Comparison of ENCODE assay signal across 27 cellular contexts in the genomic region with DNA sequence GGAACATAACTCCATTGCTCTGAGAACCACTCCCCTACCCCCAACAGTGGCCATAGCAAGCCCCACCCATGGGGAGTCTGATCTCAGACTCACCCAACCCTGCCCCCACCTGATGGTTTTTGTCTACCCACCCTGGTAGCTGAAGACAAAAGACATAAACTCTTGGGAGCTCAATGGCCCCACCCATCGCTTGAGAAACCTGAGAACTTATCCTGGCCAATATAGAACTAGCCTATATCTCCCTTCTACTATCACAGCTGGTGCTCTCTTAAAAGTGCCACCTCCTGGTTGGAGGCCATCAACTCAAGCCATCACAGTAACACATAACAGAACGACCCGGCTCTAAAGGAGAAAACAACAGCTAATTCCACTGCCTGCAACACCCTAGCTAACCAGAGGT.
"Had no signal": no experiment of that assay in that cellular context is flagged by ENCODE, and none has a peak within 500 bp of the region (broad histone marks: within the 10 kb centered on the region; RNA-seq: fewer than 3 reads in every experiment).

No MANE protein-coding gene starts in this region.

- H3K9me3 Mint-ChIP-seq: activated naive CD4-positive, alpha-beta T cell treated with anti-CD3 and anti-CD28 coated beads, Interleukin-2, amount 10 ng/mL, durations not matched to agents 7 days and 5 days; activated T-cell treated with anti-CD3 and anti-CD28 coated beads, Interleukin-2, amount 50 U/mL, for 72 hours; stimulated activated effector memory CD8-positive, alpha-beta T cell treated with anti-CD3 and anti-CD28 coated beads, Interleukin-12 subunit alpha, Interleukin-12 subunit beta, amount 100 ng/mL, for 72 hours had no signal

- H3K27ac Mint-ChIP-seq: activated CD4-positive, alpha-beta memory T cell treated with anti-CD3 and anti-CD28 coated beads for 36 hours; activated naive CD4-positive, alpha-beta T cell treated with anti-CD3 and anti-CD28 coated beads, Interleukin-2, amount 10 ng/mL, durations not matched to agents 7 days and 5 days; activated T-cell treated with anti-CD3 and anti-CD28 coated beads, Interleukin-2, amount 50 U/mL, for 72 hours; memory B cell; stimulated activated effector memory CD8-positive, alpha-beta T cell treated with anti-CD3 and anti-CD28 coated beads, Interleukin-12 subunit alpha, Interleukin-12 subunit beta, amount 100 ng/mL, for 72 hours had no signal

- H3K27me3 ChIP-seq: gastroesophageal sphincter, stomach, suprapubic skin, tibial nerve, uterus had no signal

- H3K4me3 ChIP-seq: coronary artery, gastroesophageal sphincter, mucosa of descending colon, stomach, suprapubic skin, tibial nerve, uterus had no signal

- H3K4me1 Mint-ChIP-seq: activated naive CD4-positive, alpha-beta T cell treated with anti-CD3 and anti-CD28 coated beads, Interleukin-2, amount 10 ng/mL, durations not matched to agents 7 days and 5 days had no signal

- H3K36me3 ChIP-seq: gastroesophageal sphincter, stomach, suprapubic skin, tibial nerve, uterus had no signal

- ATAC-seq: activated T-cell treated with anti-CD3 and anti-CD28 coated beads, Interleukin-2, amount 50 U/mL, for 72 hours; gastroesophageal sphincter; sciatic nerve; stimulated activated effector memory CD8-positive, alpha-beta T cell treated with anti-CD3 and anti-CD28 coated beads, Interleukin-12 subunit alpha, Interleukin-12 subunit beta, amount 100 ng/mL, for 72 hours had no signal

- H3K4me1 ChIP-seq: suprapubic skin, uterus had no signal

- DNase-seq: activated CD4-positive, alpha-beta memory T cell treated with anti-CD3 and anti-CD28 coated beads for 36 hours; activated CD4-positive, alpha-beta T cell treated with anti-CD3 and anti-CD28 coated beads for 48 hours; activated effector memory CD4-positive, alpha-beta T cell treated with Interleukin-2 at 50 U/mL for 16 hours; activated naive CD4-positive, alpha-beta T cell treated with anti-CD3 and anti-CD28 coated beads, Interleukin-2, amount 10 ng/mL, durations not matched to agents 7 days and 5 days; activated T-cell treated with anti-CD3 and anti-CD28 coated beads, Interleukin-2, amount 50 U/mL, for 72 hours; amygdala; head of caudate nucleus; hypothalamus; naive B cell; occipital lobe; posterior cingulate gyrus; small intestine; stimulated activated CD4-positive, alpha-beta T cell treated with anti-CD3 and anti-CD28 coated beads, Interleukin-2, amount 100 ng/mL, for 24 hours; stomach; T1000; uterus had no signal

- H3K9me3 ChIP-seq: gastroesophageal sphincter, mucosa of descending colon, stomach, suprapubic skin, uterus had no signal

- H3K4me3 Mint-ChIP-seq: activated CD4-positive, alpha-beta memory T cell treated with anti-CD3 and anti-CD28 coated beads for 36 hours; activated naive CD4-positive, alpha-beta T cell treated with anti-CD3 and anti-CD28 coated beads, Interleukin-2, amount 10 ng/mL, durations not matched to agents 7 days and 5 days; activated T-cell treated with anti-CD3 and anti-CD28 coated beads, Interleukin-2, amount 50 U/mL, for 72 hours; memory B cell; stimulated activated effector memory CD8-positive, alpha-beta T cell treated with anti-CD3 and anti-CD28 coated beads, Interleukin-12 subunit alpha, Interleukin-12 subunit beta, amount 100 ng/mL, for 72 hours had no signal

- FAIRE-seq: bronchial epithelial cell, islet of Langerhans, small intestine had no signal

- H3K36me3 Mint-ChIP-seq: activated CD4-positive, alpha-beta memory T cell treated with anti-CD3 and anti-CD28 coated beads for 36 hours; activated naive CD4-positive, alpha-beta T cell treated with anti-CD3 and anti-CD28 coated beads, Interleukin-2, amount 10 ng/mL, durations not matched to agents 7 days and 5 days; naive B cell; stimulated activated effector memory CD8-positive, alpha-beta T cell treated with anti-CD3 and anti-CD28 coated beads, Interleukin-12 subunit alpha, Interleukin-12 subunit beta, amount 100 ng/mL, for 72 hours had no signal

- H3K27ac ChIP-seq: epithelial cell of prostate, suprapubic skin, tibial nerve had no signal
